ENCODE assay signal across 19 cellular contexts in genomic region chr10:104480797-104481196, GRCh38.
"Had no signal": no experiment of that assay in that cellular context is flagged by ENCODE, and none has a peak within 500 bp of the region (broad histone marks: within the 10 kb centered on the region; RNA-seq: fewer than 3 reads in every experiment).

No MANE protein-coding gene starts in this region.

- H3K4me1 ChIP-seq: Peyer's patch, SJCRH30 had no signal

- DNase-seq: Karpas-422; KBM-7; MM.1S; NCI-H1092 treated with DMSO at 0.1 percent for 48 hours; NCI-H1436 treated with DMSO at 0.1 percent for 48 hours; NCI-H1694; NCI-H187 treated with DMSO at 0.1 percent for 48 hours; NCI-H2029 treated with DMSO at 0.1 percent for 48 hours; NCI-H2107; NCI-H524; NCI-H526 treated with DMSO at 0.1 percent for 48 hours; NCI-H774; NK-92 treated with Interleukin-12 subunit alpha and Interleukin-12 subunit beta, amount 100 ng/mL, for 24 hours; PC-3; Peyer's patch; SHP77 treated with DMSO at 0.1 percent for 48 hours; SJCRH30 had no signal

- H3K4me3 ChIP-seq: Peyer's patch, SJCRH30 had no signal

- ATAC-seq: PC-3, Right ventricle myocardium inferior, SK-N-SH treated with all-trans-retinoic acid at 6 μM for 48 hours had no signal

- H3K36me3 ChIP-seq: Peyer's patch, SJCRH30 had no signal

- H3K27me3 ChIP-seq: Peyer's patch had no signal

- H3K27ac ChIP-seq: Peyer's patch, SJCRH30 had no signal

- H3K9me3 ChIP-seq: Peyer's patch, SJCRH30 had no signal
